Comparison of ENCODE assay signal across 7 cellular contexts in genomic region chrX:134990475-134991473, GRCh38. TPM values are rescaled to one million over a fixed set of nuclear protein-coding genes. Genes with fewer than 3 reads are reported as not detected.
A peak's percentile ranks its signal among the peaks of the same experiment; 100 is the strongest.
DNase-seq lines count a peak whose midpoint lies in the region; ATAC-seq and TF ChIP-seq lines count a peak whose summit lies in the region.

SMIM10 (plus strand) TSS chrX:134990991; CDS start chrX:134991096, 105 bp downstream.

- no peaks in the 10 kb centered on the region for H3K4me1 Mint-ChIP-seq in endodermal cell
- H3K4me1 Mint-ChIP-seq in memory B cell, result peaks cover 3% of the 10 kb centered on the region

- no peak within 1 kb of the TSS for H3K9ac ChIP-seq in endodermal cell (ENCODE audit: extremely low read depth, low read length, poor library complexity, severe bottlenecking)

- DNase-seq in HPDE6-E6E7 (ENCODE audit: extremely low spot score) (peak; percentile 16), endodermal cell (peak; percentile 77), memory B cell (ENCODE audit: low spot score in 2 of 2) (peak; percentile 1 to 13)
- DNase-seq in activated CD4-positive, alpha-beta T cell treated with anti-CD3 and anti-CD28 coated beads for 48 hours, result peak; percentile 43
- peak; percentile 48 for DNase-seq in stimulated activated CD8-positive, alpha-beta memory T cell treated with anti-CD3 and anti-CD28 coated beads, Interleukin-4, amount 100 ng/mL, for 48 hours

- H3K9me3 Mint-ChIP-seq in endodermal cell (peaks cover 48% of the 10 kb centered on the region), memory B cell (no peaks in the 10 kb centered on the region)

- no peaks in the 10 kb centered on the region for H3K36me3 ChIP-seq in endodermal cell (ENCODE audit: control insufficient read depth, insufficient read depth, low read length)

- H3K4me1 ChIP-seq in endodermal cell (ENCODE audit: control insufficient read depth, insufficient read depth, low read length), result no peaks in the 10 kb centered on the region

- ATAC-seq in GM18520 (IDR thresholded peaks at IDR 0.05; ENCODE audit: unreplicated experiment) (peak; percentile 40), memory B cell (ENCODE audit: low read depth) (peak; percentile 43), HG03097 (IDR thresholded peaks at IDR 0.05; ENCODE audit: low FRiP score, unreplicated experiment) (no peak)

- no peak for TF ChIP-seq CTCF in endodermal cell (conservative IDR thresholded peaks at IDR 0.05)

- no peak within 1 kb of the TSS for H3K4me3 ChIP-seq in endodermal cell (ENCODE audit: low read length)

- WGBS in endodermal cell (ENCODE audit: insufficient coverage in 1 of 2, insufficient read length in 1 of 2), 2 experiments, result 18 to 24% methylated on average over 16 to 48 of the region's 49 CpGs

- no peak within 1 kb of the TSS for H3K27ac ChIP-seq in endodermal cell (ENCODE audit: low read depth, low read length)

- H3K36me3 Mint-ChIP-seq in endodermal cell (ENCODE audit: low read depth) (no peaks in the 10 kb centered on the region), memory B cell (no peaks in the 10 kb centered on the region)

- no peaks in the 10 kb centered on the region for H3K9me3 ChIP-seq in endodermal cell (ENCODE audit: control insufficient read depth, low read length)

- H3K27ac Mint-ChIP-seq in endodermal cell (no peak within 1 kb of the TSS), memory B cell (no peak within 1 kb of the TSS)

- H3K4me3 Mint-ChIP-seq in endodermal cell, result peak within 1 kb of the TSS; percentile 55
- peak within 1 kb of the TSS; percentile 73 for H3K4me3 Mint-ChIP-seq in memory B cell

- H3K27me3 ChIP-seq in endodermal cell (ENCODE audit: control insufficient read depth, insufficient read depth, low read length, poor library complexity, severe bottlenecking), result peaks cover 11% of the 10 kb centered on the region

- H3K27me3 Mint-ChIP-seq in endodermal cell (ENCODE audit: insufficient read depth) (peaks cover 11% of the 10 kb centered on the region), memory B cell (peaks cover 11% of the 10 kb centered on the region)

RNA-seq across cellular contexts. Expression of gene SMIM10, which starts in this region (rescaled TPM):
- 1 to 10 TPM; 1.2 to 2.7 TPM for total RNA-seq in endodermal cell
- polyA plus RNA-seq in endodermal cell (2013, experiment 1 of 2), result 0.46 TPM
- polyA plus RNA-seq in endodermal cell (2013, experiment 2 of 2), result 0.46 TPM

Comparison
In these comparisons a context has a peak if more than half of its experiments do, and no peak if none do; other contexts are left out.
1. DNase-seq: peak in every context shown above with its lines; median percentile 77 in endodermal cell; 48 in stimulated activated CD8-positive, alpha-beta memory T cell treated with anti-CD3 and anti-CD28 coated beads, Interleukin-4, amount 100 ng/mL, for 48 hours; 43 in activated CD4-positive, alpha-beta T cell treated with anti-CD3 and anti-CD28 coated beads for 48 hours; 16 in HPDE6-E6E7; 7 in memory B cell.